In genomic region chrX:18537068-18537467, GRCh38 we compare ENCODE assay signal across 20 cellular contexts.
"Had no signal": no experiment of that assay in that cellular context is flagged by ENCODE, and none has a peak within 500 bp of the region (broad histone marks: within the 10 kb centered on the region; RNA-seq: fewer than 3 reads in every experiment).

No MANE protein-coding gene starts in this region.

- DNase-seq: activated CD4-positive, alpha-beta T cell treated with anti-CD3 and anti-CD28 coated beads for 1 hour; activated CD4-positive, alpha-beta T cell treated with anti-CD3 and anti-CD28 coated beads, Interleukin-2, amount 50 U/mL, for 1 hour; activated CD8-positive, alpha-beta T cell treated with anti-CD3 and anti-CD28 coated beads, Interleukin-2, amount 10 ng/mL, durations not matched to agents 7 days and 5 days; activated gamma-delta T cell treated with Interleukin-2 at 50 U/mL for 16 hours; aorta; brain microvascular endothelial cell; caudate nucleus; effector CD4-positive, alpha-beta T cell; erythroblast; foreskin fibroblast; heart right ventricle; islet precursor cell; left cardiac atrium; ovary; psoas muscle; spleen; stimulated activated CD4-positive, alpha-beta T cell treated with anti-CD3 and anti-CD28 coated beads, Interleukin-4, amount 100 ng/mL, for 24 hours; substantia nigra; thyroid gland had no signal

- ATAC-seq: activated CD8-positive, alpha-beta T cell treated with anti-CD3 and anti-CD28 coated beads, Interleukin-2, amount 10 ng/mL, durations not matched to agents 7 days and 5 days; activated naive CD4-positive, alpha-beta T cell treated with anti-CD3 and anti-CD28 coated beads, Interleukin-2, amount 50 U/mL, for 72 hours; psoas muscle had no signal
